ENCODE assay signal across 1 cellular context in genomic region chr2:48347712-48348111, GRCh38.
TF ChIP-seq lines count a peak whose summit lies in the region.

No MANE protein-coding gene starts in this region.

TF ChIP-seq in HepG2, 621 proteins besides CTCF, POLR2A, EP300 and RAD21 (continued from another document):
- TF ChIP-seq, protein P1, sequence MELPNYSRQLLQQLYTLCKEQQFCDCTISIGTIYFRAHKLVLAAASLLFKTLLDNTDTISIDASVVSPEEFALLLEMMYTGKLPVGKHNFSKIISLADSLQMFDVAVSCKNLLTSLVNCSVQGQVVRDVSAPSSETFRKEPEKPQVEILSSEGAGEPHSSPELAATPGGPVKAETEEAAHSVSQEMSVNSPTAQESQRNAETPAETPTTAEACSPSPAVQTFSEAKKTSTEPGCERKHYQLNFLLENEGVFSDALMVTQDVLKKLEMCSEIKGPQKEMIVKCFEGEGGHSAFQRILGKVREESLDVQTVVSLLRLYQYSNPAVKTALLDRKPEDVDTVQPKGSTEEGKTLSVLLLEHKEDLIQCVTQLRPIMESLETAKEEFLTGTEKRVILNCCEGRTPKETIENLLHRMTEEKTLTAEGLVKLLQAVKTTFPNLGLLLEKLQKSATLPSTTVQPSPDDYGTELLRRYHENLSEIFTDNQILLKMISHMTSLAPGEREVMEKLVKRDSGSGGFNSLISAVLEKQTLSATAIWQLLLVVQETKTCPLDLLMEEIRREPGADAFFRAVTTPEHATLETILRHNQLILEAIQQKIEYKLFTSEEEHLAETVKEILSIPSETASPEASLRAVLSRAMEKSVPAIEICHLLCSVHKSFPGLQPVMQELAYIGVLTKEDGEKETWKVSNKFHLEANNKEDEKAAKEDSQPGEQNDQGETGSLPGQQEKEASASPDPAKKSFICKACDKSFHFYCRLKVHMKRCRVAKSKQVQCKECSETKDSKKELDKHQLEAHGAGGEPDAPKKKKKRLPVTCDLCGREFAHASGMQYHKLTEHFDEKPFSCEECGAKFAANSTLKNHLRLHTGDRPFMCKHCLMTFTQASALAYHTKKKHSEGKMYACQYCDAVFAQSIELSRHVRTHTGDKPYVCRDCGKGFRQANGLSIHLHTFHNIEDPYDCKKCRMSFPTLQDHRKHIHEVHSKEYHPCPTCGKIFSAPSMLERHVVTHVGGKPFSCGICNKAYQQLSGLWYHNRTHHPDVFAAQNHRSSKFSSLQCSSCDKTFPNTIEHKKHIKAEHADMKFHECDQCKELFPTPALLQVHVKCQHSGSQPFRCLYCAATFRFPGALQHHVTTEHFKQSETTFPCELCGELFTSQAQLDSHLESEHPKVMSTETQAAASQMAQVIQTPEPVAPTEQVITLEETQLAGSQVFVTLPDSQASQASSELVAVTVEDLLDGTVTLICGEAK (IDR thresholded peaks at IDR 0.05) = 0 out of 2 replicates have a peak, but pooled peaks have one; percentile 18
- TF ChIP-seq, protein P1 (CRISPR knock-in tag; IDR thresholded peaks at IDR 0.05) = no peak
